Comparison of ENCODE assay signal across 12 cellular contexts in genomic region chr11:36558511-36559413, GRCh38. TPM values are rescaled to one million over a fixed set of nuclear protein-coding genes. Genes with fewer than 3 reads are reported as not detected.
A peak's percentile ranks its signal among the peaks of the same experiment; 100 is the strongest.
DNase-seq lines count a peak whose midpoint lies in the region; ATAC-seq and TF ChIP-seq lines count a peak whose summit lies in the region.
"Had no signal": no experiment of that assay in that cellular context is flagged by ENCODE, and none has a peak within 500 bp of the region (broad histone marks: within the 10 kb centered on the region; RNA-seq: fewer than 3 reads in every experiment).

No MANE protein-coding gene starts in this region.

- TF ChIP-seq CTCF in Calu3 (IDR thresholded peaks at IDR 0.05; ENCODE audit: unreplicated experiment) (no peak), gastroesophageal sphincter (IDR thresholded peaks at IDR 0.05) (no peak)

- peaks cover 6% of the 10 kb centered on the region for H3K4me1 ChIP-seq in CD4-positive, alpha-beta memory T cell (ENCODE audit: insufficient read depth, low read length)
- H3K4me1 ChIP-seq in gastroesophageal sphincter = no peaks in the 10 kb centered on the region

- H3K27me3 ChIP-seq in CD4-positive, alpha-beta memory T cell (ENCODE audit: insufficient read depth, low read length) = no peaks in the 10 kb centered on the region
- no peaks in the 10 kb centered on the region for H3K27me3 ChIP-seq in gastroesophageal sphincter

- peak; percentile 86 for ATAC-seq in GM19023 (IDR thresholded peaks at IDR 0.05; ENCODE audit: unreplicated experiment)
- ATAC-seq in HG02884 (IDR thresholded peaks at IDR 0.05; ENCODE audit: unreplicated experiment) = peak; percentile 97
- ATAC-seq in gastroesophageal sphincter = no peak

- no peaks in the 10 kb centered on the region for H3K9me3 ChIP-seq in CD4-positive, alpha-beta memory T cell (ENCODE audit: control insufficient read depth in 1 of 2, low read length in 2 of 2)
- peaks cover 0 to 12% (median 0%) of the 10 kb centered on the region in 3 donors for H3K9me3 ChIP-seq in gastroesophageal sphincter

- peak overlapping the region; percentile 7 for H3K27ac ChIP-seq in CD4-positive, alpha-beta memory T cell (ENCODE audit: low read depth, low read length)
- no peak overlapping the region for H3K27ac ChIP-seq in gastroesophageal sphincter

- BruUV-seq in Calu3 (replicated peaks; lab: Mats Ljungman, UMichigan) = no TSS peak

- H3K9me3 Mint-ChIP-seq in CD4-positive, alpha-beta memory T cell = peaks cover 0 to 26% (median 8%) of the 10 kb centered on the region in 8 donors
- peaks cover 8% of the 10 kb centered on the region for H3K9me3 Mint-ChIP-seq in T-helper 2 cell treated with Interferon-gamma antibody and Interleukin-4, amounts not matched to agents 5 μg/mL and 100 μg/mL, for 36 hours
- no peaks in the 10 kb centered on the region for H3K9me3 Mint-ChIP-seq in Calu3 (ENCODE audit: low read depth, unreplicated experiment)

- no peaks in the 10 kb centered on the region for H3K27me3 Mint-ChIP-seq in CD4-positive, alpha-beta memory T cell
- H3K27me3 Mint-ChIP-seq in T-helper 2 cell treated with Interferon-gamma antibody and Interleukin-4, amounts not matched to agents 5 μg/mL and 100 μg/mL, for 36 hours (ENCODE audit: low read depth) = peaks cover 35% of the 10 kb centered on the region
- H3K27me3 Mint-ChIP-seq in Calu3 (ENCODE audit: unreplicated experiment) = peaks cover 42% of the 10 kb centered on the region

- DNase-seq in CD4-positive, alpha-beta memory T cell = peak in 4 of 5 donors; percentile 29 to 52 (median 38)
- no peak for DNase-seq in T-helper 2 cell treated with Interferon-gamma antibody and Interleukin-4, amounts not matched to agents 5 μg/mL and 100 μg/mL, for 36 hours (ENCODE audit: low spot score)
- DNase-seq in MV-4-11 (lab: John Stamatoyannopoulos, UW) (no peak), activated gamma-delta T cell (lab: John Stamatoyannopoulos, UW) (no peak), Calu3 (no peak)
- DNase-seq: amygdala; C1 segment of cervical spinal cord; HCEC 1CT; stimulated activated CD4-positive, alpha-beta T cell treated with anti-CD3 and anti-CD28 coated beads, Interleukin-2, amount 100 ng/mL, for 48 hours had no signal

- H3K36me3 Mint-ChIP-seq in CD4-positive, alpha-beta memory T cell = peaks cover 0 to 4% of the 10 kb centered on the region in 2 donors
- peaks cover 11% of the 10 kb centered on the region for H3K36me3 Mint-ChIP-seq in T-helper 2 cell treated with Interferon-gamma antibody and Interleukin-4, amounts not matched to agents 5 μg/mL and 100 μg/mL, for 36 hours (ENCODE audit: low read depth)
- H3K36me3 Mint-ChIP-seq in Calu3 (ENCODE audit: insufficient read depth, unreplicated experiment) = no peaks in the 10 kb centered on the region

- TF ChIP-seq POLR2A in gastroesophageal sphincter (IDR thresholded peaks at IDR 0.05) = no peak

- H3K36me3 ChIP-seq in CD4-positive, alpha-beta memory T cell (ENCODE audit: insufficient read depth, low read length) = no peaks in the 10 kb centered on the region
- no peaks in the 10 kb centered on the region for H3K36me3 ChIP-seq in gastroesophageal sphincter

- WGBS in gastroesophageal sphincter (ENCODE audit: low coverage in 1 of 2), 2 donors = 70 to 86% methylated on average over 4 of the region's 4 CpGs

- H3K4me3 Mint-ChIP-seq in CD4-positive, alpha-beta memory T cell = peak overlapping the region; percentile 57 to 90 (median 76)
- peak overlapping the region; percentile 72 for H3K4me3 Mint-ChIP-seq in T-helper 2 cell treated with Interferon-gamma antibody and Interleukin-4, amounts not matched to agents 5 μg/mL and 100 μg/mL, for 36 hours
- no peak overlapping the region for H3K4me3 Mint-ChIP-seq in Calu3 (ENCODE audit: low read depth, unreplicated experiment)

- H3K27ac Mint-ChIP-seq in CD4-positive, alpha-beta memory T cell = peak overlapping the region; percentile 54 to 89 (median 78)
- peak overlapping the region; percentile 91 for H3K27ac Mint-ChIP-seq in T-helper 2 cell treated with Interferon-gamma antibody and Interleukin-4, amounts not matched to agents 5 μg/mL and 100 μg/mL, for 36 hours
- H3K27ac Mint-ChIP-seq in Calu3 (ENCODE audit: unreplicated experiment) = no peak overlapping the region

- intact Hi-C loops in CD4-positive, alpha-beta memory T cell (cut with micrococcal nuclease) = no loop called here
- intact Hi-C loops in Calu3 (cut with micrococcal nuclease; ENCODE audit: unreplicated experiment) = no loop called here

- TF ChIP-seq EP300 in gastroesophageal sphincter (IDR thresholded peaks at IDR 0.05) = no peak

- H3K4me1 Mint-ChIP-seq in CD4-positive, alpha-beta memory T cell = peaks cover 14 to 27% (median 19%) of the 10 kb centered on the region in 4 donors
- peaks cover 29% of the 10 kb centered on the region for H3K4me1 Mint-ChIP-seq in T-helper 2 cell treated with Interferon-gamma antibody and Interleukin-4, amounts not matched to agents 5 μg/mL and 100 μg/mL, for 36 hours (ENCODE audit: low read depth)
- H3K4me1 Mint-ChIP-seq in Calu3 (ENCODE audit: low read depth, unreplicated experiment) = peaks cover 9% of the 10 kb centered on the region

- CTCF ChIA-PET in CD4-positive, alpha-beta memory T cell (lab: Charles Lee; ENCODE audit: partially characterized antibody) = interaction anchor here (9.8 kb wide), 1 partner anchor 188 kb away, joined by 259 read pairs; no protein-coding TSS in a partner anchor
- CTCF ChIA-PET in Calu3 (lab: Charles Lee) = no interaction called here

- POLR2A ChIA-PET in CD4-positive, alpha-beta memory T cell (lab: Charles Lee; ENCODE audit: partially characterized antibody) = interaction anchor here (0.8 kb wide), 1 partner anchor 49 kb away, joined by 3 read pairs; the partner anchor contains the start of gene TRAF6

- peak overlapping the region in 1 of 2 donors; percentile 23 for H3K4me3 ChIP-seq in CD4-positive, alpha-beta memory T cell (ENCODE audit: low read length in 2 of 2)
- H3K4me3 ChIP-seq in gastroesophageal sphincter = no peak overlapping the region

RNA-seq across cellular contexts. Expression of gene RAG1, which starts 9.0 kb away (rescaled TPM):
- 1 to 10 TPM in 1 of 2 experiments, under 1 TPM in 1; 0.73 to 1.0 TPM for total RNA-seq in CD4-positive, alpha-beta memory T cell
- under 1 TPM in 1 of 2 donors, not detected in 1; 0.38 TPM for polyA plus RNA-seq in CD4-positive, alpha-beta memory T cell
- total RNA-seq in Calu3 (2022) = 0.56 and 0.90 TPM in 2 replicates
- total RNA-seq in gastroesophageal sphincter = under 1 TPM; 0.13 to 0.93 (median 0.86) TPM

RNA-seq across cellular contexts. Expression of gene IFTAP, which starts 35.5 kb away (rescaled TPM):
- 1 to 10 TPM in 1 of 2 experiments, under 1 TPM in 1; 0.94 to 1.9 TPM for total RNA-seq in CD4-positive, alpha-beta memory T cell
- polyA plus RNA-seq in CD4-positive, alpha-beta memory T cell = 1 to 10 TPM; 3.9 to 6.6 TPM
- total RNA-seq in Calu3 (2022) (15.5 and 17.1 TPM in 2 replicates), gastroesophageal sphincter (10 to 100 TPM; 24.8 to 44.5 (median 33.2) TPM)

RNA-seq across cellular contexts. Expression of gene RAG2, which starts 39.3 kb away (rescaled TPM):
- not detected for total RNA-seq in CD4-positive, alpha-beta memory T cell
- not detected for polyA plus RNA-seq in CD4-positive, alpha-beta memory T cell
- total RNA-seq in Calu3 (2022) (not detected in 2 replicates), gastroesophageal sphincter (not detected)

RNA-seq across cellular contexts. Expression of gene TRAF6, which starts 48.7 kb away (rescaled TPM):
- 10 to 100 TPM; 22.0 to 23.7 TPM for total RNA-seq in CD4-positive, alpha-beta memory T cell
- polyA plus RNA-seq in CD4-positive, alpha-beta memory T cell = 10 to 100 TPM; 10.3 to 12.2 TPM
- total RNA-seq in Calu3 (2022) = 13.5 and 14.8 TPM in 2 replicates
- 10 to 100 TPM; 13.5 to 17.0 (median 16.1) TPM for total RNA-seq in gastroesophageal sphincter

Comparison
In these comparisons a context has a peak if more than half of its experiments do, and no peak if none do; other contexts are left out.
1. DNase-seq: peak in CD4-positive, alpha-beta memory T cell (4 of 5); none in T-helper 2 cell treated with Interferon-gamma antibody and Interleukin-4, amounts not matched to agents 5 μg/mL and 100 μg/mL, for 36 hours (single experiment), MV-4-11 (single experiment), activated gamma-delta T cell (single experiment) and Calu3 (single experiment).